Comparison of ENCODE assay signal across 31 cellular contexts in the genomic region with DNA sequence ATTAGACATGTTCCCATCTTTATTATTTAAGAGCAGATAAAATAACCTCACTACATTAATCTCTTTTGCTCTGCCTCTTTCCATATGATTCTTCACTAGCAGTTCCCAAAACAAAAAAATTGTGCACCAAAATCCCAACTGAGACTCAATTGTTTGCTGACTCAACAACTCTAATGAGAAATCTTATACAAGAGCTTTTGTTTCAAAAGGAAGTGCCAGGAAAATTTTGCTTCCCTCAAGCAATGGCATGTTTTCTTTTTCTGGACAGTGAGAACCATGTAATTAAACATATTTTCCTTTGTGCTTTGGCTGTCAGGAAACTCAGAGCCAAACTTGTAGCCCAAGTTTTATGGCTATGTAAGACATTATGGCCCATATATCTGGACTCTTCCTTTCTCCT.
DNase-seq lines count a peak whose midpoint lies in the region; ATAC-seq, FAIRE-seq and TF ChIP-seq lines count a peak whose summit lies in the region.
"Had no signal": no experiment of that assay in that cellular context is flagged by ENCODE, and none has a peak within 500 bp of the region (broad histone marks: within the 10 kb centered on the region; RNA-seq: fewer than 3 reads in every experiment).

No MANE protein-coding gene starts in this region.

- no peaks in the 10 kb centered on the region for H3K27me3 ChIP-seq in foreskin keratinocyte
- no peaks in the 10 kb centered on the region for H3K27me3 ChIP-seq in aorta (ENCODE audit: control insufficient read depth in 1 of 2, insufficient read depth in 2 of 2, low read length in 1 of 2)
- H3K27me3 ChIP-seq: adrenal gland, BE2C, esophagus muscularis mucosa, neutrophil had no signal

- H3K4me3 ChIP-seq in A549 (no peak overlapping the region), astrocyte of the cerebellum (ENCODE audit: low read depth, low read length) (no peak overlapping the region), aorta (ENCODE audit: low read length in 2 of 2) (no peak overlapping the region)
- H3K4me3 ChIP-seq: adrenal gland, esophagus muscularis mucosa, HAP-1, prostate gland, thoracic aorta had no signal

- intact Hi-C loops in aorta (cut with DNase I): loop anchor here in 1 of 2 donors (5.0 kb wide), 1 partner anchor 221 kb away; no protein-coding TSS in a partner anchor

- no peak for TF ChIP-seq RAD21 in A549 (conservative IDR thresholded peaks at IDR 0.05 in 1 of 2, IDR thresholded peaks at IDR 0.05 in 1 of 2)

- no peak for FAIRE-seq in A549 (lab: Jason Lieb, UNC)

- POLR2A ChIA-PET in A549 (lab: Yijun Ruan, JAX): no interaction called here

- H3K27ac ChIP-seq in A549 (peak overlapping the region; percentile 2 to 41; a peak in 2 of 6 replicates), foreskin keratinocyte (peak overlapping the region; percentile 15), aorta (ENCODE audit: low read depth in 1 of 2, low read length in 2 of 2) (no peak overlapping the region)
- H3K27ac ChIP-seq: adrenal gland, esophagus muscularis mucosa, neutrophil, prostate gland, thoracic aorta had no signal

- DNase-seq in A549 (ENCODE audit: low read depth in 1 of 2, low spot score in 1 of 2) (no peak), M059J (ENCODE audit: low read depth) (peak; percentile 49), astrocyte of the cerebellum (ENCODE audit: low read depth) (peak; percentile 24), foreskin keratinocyte (peak in 1 of 2 donors; percentile 28), NCI-H2171 treated with DMSO at 0.1 percent for 48 hours (lab: John Stamatoyannopoulos, UW) (no peak), ureter (ENCODE audit: low spot score) (no peak), aorta (no peak)
- DNase-seq: activated CD4-positive, alpha-beta T cell treated with anti-CD3 and anti-CD28 coated beads for 4 hours; activated CD8-positive, alpha-beta memory T cell treated with anti-CD3 and anti-CD28 coated beads for 24 hours; activated naive CD4-positive, alpha-beta T cell treated with Interleukin-2 at 50 U/mL for 16 hours; activated T-cell treated with anti-CD3 and anti-CD28 coated beads, Interleukin-2, amount 50 U/mL, for 1 hour; adrenal gland; BE2C; COR-L47; cortex of kidney; DMS79 treated with DMSO at 0.1 percent for 48 hours; hypothalamus; immature natural killer cell; mesenchymal stem cell; NCI-H1436 treated with DMSO at 0.1 percent for 48 hours; stimulated activated CD4-positive, alpha-beta T cell treated with anti-CD3 and anti-CD28 coated beads, Interleukin-15, amount 100 ng/mL, for 24 hours; stimulated activated naive CD4-positive, alpha-beta T cell treated with Interleukin-2 at 50 U/mL for 16 hours; T-helper 17 cell had no signal

- peaks cover 70% of the 10 kb centered on the region for H3K4me1 ChIP-seq in A549
- peaks cover 57% of the 10 kb centered on the region for H3K4me1 ChIP-seq in foreskin keratinocyte
- H3K4me1 ChIP-seq in aorta (ENCODE audit: control insufficient read depth in 1 of 2, insufficient read depth in 2 of 2, low read length in 2 of 2): peaks cover 0 to 5% of the 10 kb centered on the region in 2 donors
- H3K4me1 ChIP-seq: BE2C, prostate gland had no signal

- ATAC-seq in A549: no peak
- ATAC-seq in foreskin keratinocyte: no peak
- ATAC-seq in aorta (ENCODE audit: low FRiP score): no peak
- ATAC-seq in GM18861 (IDR thresholded peaks at IDR 0.05; ENCODE audit: unreplicated experiment): no peak
- ATAC-seq: left lobe of liver, SK-N-SH treated with all-trans-retinoic acid at 6 μM for 48 hours, T-helper 17 cell had no signal

- TF ChIP-seq CTCF in A549 (IDR thresholded peaks at IDR 0.05): no peak
- TF ChIP-seq CTCF in astrocyte of the cerebellum (IDR thresholded peaks at IDR 0.05; ENCODE audit: low read depth, low read length, missing control alignments): no peak
- no peak for TF ChIP-seq CTCF in foreskin keratinocyte (conservative IDR thresholded peaks at IDR 0.05)

- no peak for TF ChIP-seq POLR2A in A549 (IDR thresholded peaks at IDR 0.05; ENCODE audit: low read length)

- H3K36me3 ChIP-seq in aorta (ENCODE audit: control insufficient read depth in 1 of 2, insufficient read depth in 2 of 2, low read length in 1 of 2): no peaks in the 10 kb centered on the region
- H3K36me3 ChIP-seq: adrenal gland, BE2C, esophagus muscularis mucosa, HAP-1, neutrophil, prostate gland, thoracic aorta had no signal

- no peak overlapping the region for H3K4me2 ChIP-seq in A549

- TF ChIP-seq EP300 in A549 (IDR thresholded peaks at IDR 0.05): no peak

- in situ Hi-C loops in astrocyte of the cerebellum (cut with HindIII; ENCODE audit: low sequenced_read_pairs): loop anchor here (25.0 kb wide), 1 partner anchor 196 kb away; no protein-coding TSS in a partner anchor

- H3K9me3 ChIP-seq in A549 (no peaks in the 10 kb centered on the region), aorta (ENCODE audit: control insufficient read depth, low read length) (no peaks in the 10 kb centered on the region)
- H3K9me3 ChIP-seq: adrenal gland, BE2C, esophagus muscularis mucosa, HAP-1, neutrophil, prostate gland, thoracic aorta had no signal

- CTCF ChIA-PET in A549 (lab: Yijun Ruan, JAX): interaction anchor here (0.6 to 1.8 kb wide), 4 partner anchors 9 to 1028 kb away, joined by 3 to 6 read pairs (median 4); no protein-coding TSS in a partner anchor

TF ChIP-seq in A549, 52 proteins besides CTCF, POLR2A, EP300 and RAD21:
- peak; percentile 86 for TF ChIP-seq MAFK (IDR thresholded peaks at IDR 0.05; ENCODE audit: partially characterized antibody)
- no peak for TF ChIP-seq BHLHE40 (IDR thresholded peaks at IDR 0.05; ENCODE audit: low read depth, low read length)
- no peak for TF ChIP-seq CHD4 (IDR thresholded peaks at IDR 0.05; ENCODE audit: borderline replicate concordance)
- TF ChIP-seq TFCP2L1 (CRISPR knock-in tag; IDR thresholded peaks at IDR 0.05): no peak
- no peak for TF ChIP-seq GATA3 (IDR thresholded peaks at IDR 0.05; ENCODE audit: borderline replicate concordance)
- TF ChIP-seq CBX8 (IDR thresholded peaks at IDR 0.05): no peak

Comparison
In these comparisons a context has a peak if more than half of its experiments do, and no peak if none do; other contexts are left out.
1. DNase-seq: peak in M059J (single experiment) and astrocyte of the cerebellum (single experiment); none in A549 (0 of 2), NCI-H2171 treated with DMSO at 0.1 percent for 48 hours (single experiment), ureter (single experiment) and aorta (0 of 2).
2. H3K27ac ChIP-seq: peak in A549 (2 of 2) and foreskin keratinocyte (single experiment); none in aorta (0 of 2).